Comparison of ENCODE assay signal across 8 cellular contexts in genomic region chr2:85595378-85596232, GRCh38.
DNase-seq lines count a peak whose midpoint lies in the region; ATAC-seq and TF ChIP-seq lines count a peak whose summit lies in the region.

RNF181 (plus strand) TSS chr2:85595745; CDS start chr2:85595764, 19 bp downstream.

- H3K27ac Mint-ChIP-seq in central memory CD8-positive, alpha-beta T cell (ENCODE audit: low read depth), result peak within 1 kb of the TSS; percentile 100

- peak within 1 kb of the TSS; percentile 73 for H3K4me3 ChIP-seq in AG09309 (ENCODE audit: control insufficient read depth, low read depth, low read length)

- H3K27me3 Mint-ChIP-seq in central memory CD8-positive, alpha-beta T cell, result no peaks in the 10 kb centered on the region

- H3K9me3 Mint-ChIP-seq in central memory CD8-positive, alpha-beta T cell, result no peaks in the 10 kb centered on the region

- ATAC-seq in GM19025 (IDR thresholded peaks at IDR 0.05; ENCODE audit: low read depth, unreplicated experiment) (peak; percentile 99), HG03342 (IDR thresholded peaks at IDR 0.05; ENCODE audit: unreplicated experiment) (peak; percentile 99)
- peak; percentile 100 for ATAC-seq in central memory CD8-positive, alpha-beta T cell (replicated peaks; ENCODE audit: extremely low read depth, poor library complexity, severe bottlenecking)

- H3K4me1 Mint-ChIP-seq in central memory CD8-positive, alpha-beta T cell, result peaks cover 41% of the 10 kb centered on the region

- H3K4me3 Mint-ChIP-seq in central memory CD8-positive, alpha-beta T cell, result peak within 1 kb of the TSS; percentile 100

- TF ChIP-seq CTCF in AG09309 (IDR thresholded peaks at IDR 0.05; ENCODE audit: control insufficient read depth, insufficient read depth, low read depth, low read length, missing control alignments), result no peak

- DNase-seq in AG09309 (ENCODE audit: low read depth) (peak; percentile 98), NCI-H446 (lab: John Stamatoyannopoulos, UW) (peak; percentile 91 to 98), iris pigment epithelial cell (ENCODE audit: low read depth) (peak; percentile 99)
- DNase-seq in activated CD4-positive, CD25-positive, alpha-beta regulatory T cell treated with anti-CD3 and anti-CD28 coated beads, Interleukin-2, amount 50 U/mL, for 16 hours (ENCODE audit: low read depth, low spot score), result peak; percentile 86
- peak; percentile 72 to 83 for DNase-seq in central memory CD8-positive, alpha-beta T cell (ENCODE audit: low spot score in 2 of 2)
- peak; percentile 81 to 85 for DNase-seq in stimulated activated CD4-positive, alpha-beta T cell treated with anti-CD3 and anti-CD28 coated beads, Interleukin-12 subunit alpha, Interleukin-12 subunit beta, amount 100 ng/mL, for 24 hours (ENCODE audit: low read depth in 2 of 2)

- H3K36me3 Mint-ChIP-seq in central memory CD8-positive, alpha-beta T cell (ENCODE audit: insufficient read depth), result peaks cover 13% of the 10 kb centered on the region

Comparison
In these comparisons a context has a peak if more than half of its experiments do, and no peak if none do; other contexts are left out.
1. Peak in every context shown above with its lines: DNase-seq, ATAC-seq and H3K4me3 ChIP-seq.